18 cellular contexts compared by ENCODE assay signal in genomic region chr2:55138546-55139288, GRCh38.
DNase-seq lines count a peak whose midpoint lies in the region; ATAC-seq and TF ChIP-seq lines count a peak whose summit lies in the region.
"Had no signal": no experiment of that assay in that cellular context is flagged by ENCODE, and none has a peak within 500 bp of the region (broad histone marks: within the 10 kb centered on the region; RNA-seq: fewer than 3 reads in every experiment).

No MANE protein-coding gene starts in this region.

- H3K4me1 ChIP-seq in colonic mucosa (no peaks in the 10 kb centered on the region), transverse colon (peaks cover 23 to 72% (median 46%) of the 10 kb centered on the region in 4 donors), trophoblast cell (ENCODE audit: control insufficient read depth in 1 of 2, insufficient read depth in 2 of 2, low read length in 2 of 2) (peaks cover 5 to 8% of the 10 kb centered on the region in 2 experiments)
- H3K4me1 ChIP-seq: foreskin keratinocyte had no signal

- no peaks in the 10 kb centered on the region for H3K79me2 ChIP-seq in trophoblast cell (ENCODE audit: control insufficient read depth, insufficient read depth, low read length, poor library complexity)

- H4K91ac ChIP-seq in trophoblast cell (ENCODE audit: low read depth, low read length), result no peak overlapping the region

- no peak overlapping the region for H3K4me2 ChIP-seq in trophoblast cell (ENCODE audit: low read length)

- H3K27ac ChIP-seq in colonic mucosa (peak overlapping the region; percentile 26), transverse colon (peak overlapping the region; percentile 35 to 79 (median 74)), trophoblast cell (ENCODE audit: low read depth, low read length) (no peak overlapping the region)
- H3K27ac ChIP-seq: brain microvascular endothelial cell, foreskin keratinocyte had no signal

- H3K9me3 ChIP-seq in colonic mucosa (no peaks in the 10 kb centered on the region), transverse colon (no peaks in the 10 kb centered on the region), trophoblast cell (ENCODE audit: insufficient read depth, low read depth, low read length) (no peaks in the 10 kb centered on the region)
- H3K9me3 ChIP-seq: ovary had no signal

- H2BK120ac ChIP-seq in trophoblast cell (ENCODE audit: insufficient read depth, low read length, poor library complexity), result no peak overlapping the region

- peak; percentile 12 for DNase-seq in NCI-H748 (lab: John Stamatoyannopoulos, UW; ENCODE audit: unreplicated experiment)
- DNase-seq in NCI-H748 treated with DMSO at 0.1 percent for 48 hours (lab: John Stamatoyannopoulos, UW), result no peak
- no peak for DNase-seq in colonic mucosa
- peak; percentile 84 for DNase-seq in midbrain (lab: John Stamatoyannopoulos, UW)
- DNase-seq in transverse colon, result no peak
- DNase-seq in AG20443 (ENCODE audit: low spot score), result no peak
- DNase-seq in trophoblast cell, result no peak
- DNase-seq: activated effector memory CD4-positive, alpha-beta T cell treated with anti-CD3 and anti-CD28 coated beads, Interleukin-2, amount 50 U/mL, for 16 hours; brain microvascular endothelial cell; CD8-positive, alpha-beta T cell; effector memory CD8-positive, alpha-beta T cell; foreskin keratinocyte; NCI-H1694 treated with DMSO at 0.1 percent for 48 hours; NCI-H82; ovary; stimulated activated naive CD4-positive, alpha-beta T cell treated with Interleukin-2 at 50 U/mL for 16 hours; SW 1271 had no signal

- no peaks in the 10 kb centered on the region for H3K36me3 ChIP-seq in colonic mucosa
- no peaks in the 10 kb centered on the region for H3K36me3 ChIP-seq in transverse colon
- no peaks in the 10 kb centered on the region for H3K36me3 ChIP-seq in trophoblast cell (ENCODE audit: control insufficient read depth in 1 of 2, insufficient read depth in 2 of 2, low read length in 2 of 2)
- H3K36me3 ChIP-seq: brain microvascular endothelial cell, ovary had no signal

- no peak overlapping the region for H3K23ac ChIP-seq in trophoblast cell (ENCODE audit: low read length)

- H3K14ac ChIP-seq in trophoblast cell (ENCODE audit: low read length), result no peak overlapping the region

- TF ChIP-seq POLR2A in transverse colon (IDR thresholded peaks at IDR 0.05), result no peak

- no peak overlapping the region for H3K18ac ChIP-seq in trophoblast cell (ENCODE audit: low read length)

- no peak overlapping the region for H2BK12ac ChIP-seq in trophoblast cell (ENCODE audit: low read length)

- H2AFZ ChIP-seq in trophoblast cell (ENCODE audit: insufficient read depth, low read length, poor library complexity), result no peak overlapping the region

- no peaks in the 10 kb centered on the region for H3K27me3 ChIP-seq in colonic mucosa
- no peaks in the 10 kb centered on the region for H3K27me3 ChIP-seq in transverse colon
- no peaks in the 10 kb centered on the region for H3K27me3 ChIP-seq in trophoblast cell (ENCODE audit: insufficient read depth, low read length)
- H3K27me3 ChIP-seq: brain microvascular endothelial cell, foreskin keratinocyte, ovary had no signal

- TF ChIP-seq CTCF in colonic mucosa (IDR thresholded peaks at IDR 0.05) (no peak), transverse colon (IDR thresholded peaks at IDR 0.05) (no peak)

- no peak overlapping the region for H2BK5ac ChIP-seq in trophoblast cell (ENCODE audit: low read depth, low read length, poor library complexity)

- in situ Hi-C loops in transverse colon (cut with MboI; ENCODE audit: low pct_ligation_motif_present in 1 of 4, low pct_unique_long_range_greater_than_20kb in 1 of 4, low sequenced_read_pairs in 3 of 4), result no loop called here

- intact Hi-C loops in colonic mucosa (cut with DNase I), result no loop called here
- intact Hi-C loops in transverse colon (cut with DNase I; ENCODE audit: low total_unique reads), result no loop called here

- no peak overlapping the region for H3K4ac ChIP-seq in trophoblast cell (ENCODE audit: low read depth, low read length)

- no peak for ATAC-seq in GM18498 (IDR thresholded peaks at IDR 0.05; ENCODE audit: unreplicated experiment)
- ATAC-seq: CD8-positive, alpha-beta T cell; effector memory CD8-positive, alpha-beta T cell; foreskin keratinocyte had no signal

- no peaks in the 10 kb centered on the region for H3K79me1 ChIP-seq in trophoblast cell (ENCODE audit: low read length)

- H3K9ac ChIP-seq in colonic mucosa (ENCODE audit: low read depth in 2 of 2, low read length in 2 of 2), result peak overlapping the region in 1 of 2 donors; percentile 36
- no peak overlapping the region for H3K9ac ChIP-seq in trophoblast cell (ENCODE audit: low read length)

- H4K12ac ChIP-seq in trophoblast cell (ENCODE audit: low read depth, low read length), result no peak overlapping the region

- H3K4me3 ChIP-seq in colonic mucosa (no peak overlapping the region), transverse colon (no peak overlapping the region), trophoblast cell (ENCODE audit: low read depth, low read length) (no peak overlapping the region)
- H3K4me3 ChIP-seq: ovary had no signal

- 46 to 61% methylated on average over 7 to 13 of the region's 13 CpGs for WGBS in transverse colon (ENCODE audit: low coverage in 1 of 2), 2 donors
- no CpG with 5 or more reads among the region's 13 CpGs for WGBS in trophoblast cell (ENCODE audit: extremely low coverage, insufficient coverage, insufficient read length)

- H4K8ac ChIP-seq in trophoblast cell (ENCODE audit: low read depth, low read length), result no peak overlapping the region

- H2AK5ac ChIP-seq in trophoblast cell (ENCODE audit: low read length), result no peak overlapping the region

- no peak for TF ChIP-seq EP300 in transverse colon (IDR thresholded peaks at IDR 0.05; ENCODE audit: low read depth)

Comparison
In these comparisons a context has a peak if more than half of its experiments do, and no peak if none do; other contexts are left out.
1. DNase-seq: peak in NCI-H748 (single experiment) and midbrain (single experiment); none in NCI-H748 treated with DMSO at 0.1 percent for 48 hours (single experiment), colonic mucosa (single experiment), transverse colon (single experiment), AG20443 (single experiment) and trophoblast cell (0 of 2).